Comparison of ENCODE assay signal across 24 cellular contexts in genomic region chr6:1630212-1630770, GRCh38. TPM values are rescaled to one million over a fixed set of nuclear protein-coding genes. Genes with fewer than 3 reads are reported as not detected.
"Had no signal": no experiment of that assay in that cellular context is flagged by ENCODE, and none has a peak within 500 bp of the region (broad histone marks: within the 10 kb centered on the region; RNA-seq: fewer than 3 reads in every experiment).

No MANE protein-coding gene starts in this region.

- H3K36me3 ChIP-seq: breast epithelium, esophagus squamous epithelium, gastroesophageal sphincter, prostate gland, upper lobe of left lung had no signal

- FAIRE-seq: colon, TTC549 had no signal

- H3K9me3 ChIP-seq: breast epithelium, esophagus squamous epithelium, gastroesophageal sphincter, prostate gland, stomach, upper lobe of left lung had no signal

- DNase-seq: activated CD8-positive, alpha-beta memory T cell treated with anti-CD3 and anti-CD28 coated beads, Interleukin-2, amount 50 U/mL, for 4 hours; activated naive CD4-positive, alpha-beta T cell; activated naive CD8-positive, alpha-beta T cell treated with anti-CD3 and anti-CD28 coated beads for 36 hours; activated T-cell treated with anti-CD3 and anti-CD28 coated beads, Interleukin-2, amount 50 U/mL, for 24 hours; dorsolateral prefrontal cortex; effector memory CD8-positive, alpha-beta T cell; esophagus squamous epithelium; hypothalamus; left cardiac atrium; naive B cell; occipital lobe; stimulated activated CD4-positive, alpha-beta T cell treated with anti-CD3 and anti-CD28 coated beads, Interleukin-1b, Interleukin-23, amount 100 ng/mL, for 48 hours; stomach; upper lobe of left lung had no signal

- H3K4me3 Mint-ChIP-seq: activated naive CD8-positive, alpha-beta T cell treated with anti-CD3 and anti-CD28 coated beads for 36 hours; activated T-cell treated with anti-CD3 and anti-CD28 coated beads, Interleukin-2, amount 50 U/mL, for 24 hours; activated T-helper 17 cell treated with anti-CD3 and anti-CD28 coated beads, Interleukin-2, amount 50 U/mL, for 72 hours; central memory CD8-positive, alpha-beta T cell; effector memory CD8-positive, alpha-beta T cell; memory B cell; neural crest cell had no signal

- H3K4me1 ChIP-seq: breast epithelium, prostate gland had no signal

- ATAC-seq: activated T-helper 17 cell treated with anti-CD3 and anti-CD28 coated beads, Interleukin-2, amount 50 U/mL, for 72 hours; effector memory CD8-positive, alpha-beta T cell; gastroesophageal sphincter had no signal

- H3K27me3 ChIP-seq: breast epithelium had no signal

- H3K27ac Mint-ChIP-seq: activated naive CD8-positive, alpha-beta T cell treated with anti-CD3 and anti-CD28 coated beads for 36 hours; activated T-cell treated with anti-CD3 and anti-CD28 coated beads, Interleukin-2, amount 50 U/mL, for 24 hours; activated T-helper 17 cell treated with anti-CD3 and anti-CD28 coated beads, Interleukin-2, amount 50 U/mL, for 72 hours; effector memory CD8-positive, alpha-beta T cell; memory B cell had no signal

- H3K9me3 Mint-ChIP-seq: activated naive CD8-positive, alpha-beta T cell treated with anti-CD3 and anti-CD28 coated beads for 36 hours; activated T-cell treated with anti-CD3 and anti-CD28 coated beads, Interleukin-2, amount 50 U/mL, for 24 hours; activated T-helper 17 cell treated with anti-CD3 and anti-CD28 coated beads, Interleukin-2, amount 50 U/mL, for 72 hours; central memory CD8-positive, alpha-beta T cell; effector memory CD8-positive, alpha-beta T cell; memory B cell; naive B cell; neural crest cell had no signal

- H3K4me3 ChIP-seq: breast epithelium, esophagus squamous epithelium, gastroesophageal sphincter, prostate gland, stomach, upper lobe of left lung had no signal

- H3K27ac ChIP-seq: breast epithelium, esophagus squamous epithelium, gastroesophageal sphincter, prostate gland, stomach, upper lobe of left lung had no signal

RNA-seq across cellular contexts. Expression of gene FOXC1, which starts 20.6 kb away (rescaled TPM):
- total RNA-seq: activated naive CD8-positive, alpha-beta T cell treated with anti-CD3 and anti-CD28 coated beads for 36 hours; activated T-helper 17 cell treated with anti-CD3 and anti-CD28 coated beads, Interleukin-2, amount 50 U/mL, for 72 hours; T-helper 2 cell treated with Interferon-gamma antibody and Interleukin-4, amounts not matched to agents 100 ng/mL and 5 ng/mL, for 36 hours had no signal
